In the genomic region with DNA sequence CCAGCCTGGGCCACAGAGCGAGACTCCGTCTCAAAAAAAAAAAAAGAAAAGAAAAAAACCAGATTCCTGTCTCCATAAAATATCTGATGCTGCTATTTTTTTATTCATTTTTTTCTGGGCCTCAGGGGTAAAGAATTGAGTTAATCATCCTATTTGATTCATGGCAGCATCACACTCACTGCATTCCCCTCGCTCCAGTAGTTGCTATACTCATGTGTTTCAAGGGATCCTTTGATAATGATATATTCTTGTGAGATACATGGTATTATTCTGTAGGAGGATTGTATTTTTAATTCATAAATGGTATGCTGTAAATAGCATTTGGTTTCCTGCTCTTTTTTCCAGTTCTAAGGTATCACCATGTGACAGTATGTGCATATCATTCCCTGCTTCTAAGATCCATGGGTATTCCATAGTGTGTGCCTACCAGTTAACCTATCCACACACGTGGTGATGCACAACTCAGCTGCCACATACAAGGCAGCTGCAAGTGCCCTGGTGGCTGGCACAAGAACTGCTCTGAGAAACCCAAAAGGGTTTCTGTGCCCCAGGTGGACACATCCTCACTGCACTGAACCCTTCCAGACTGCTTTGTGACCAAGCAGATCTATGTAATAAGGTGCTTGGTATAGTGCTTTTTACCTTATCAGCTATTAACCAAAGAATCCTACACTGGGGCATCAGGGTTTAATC, we compare ENCODE assay signal across 11 cellular contexts.
DNase-seq lines count a peak whose midpoint lies in the region; ATAC-seq, FAIRE-seq and TF ChIP-seq lines count a peak whose summit lies in the region.
"Had no signal": no experiment of that assay in that cellular context is flagged by ENCODE, and none has a peak within 500 bp of the region (broad histone marks: within the 10 kb centered on the region; RNA-seq: fewer than 3 reads in every experiment).

No MANE protein-coding gene starts in this region.

- TF ChIP-seq POLR2A in H1 (IDR thresholded peaks at IDR 0.05; ENCODE audit: control extremely low read depth in 1 of 2, low read depth in 2 of 2, low read length in 2 of 2): no peak

- no peak overlapping the region for H4K8ac ChIP-seq in H1 (ENCODE audit: extremely low read depth, insufficient read depth, low read length)

- no peak overlapping the region for H2BK120ac ChIP-seq in H1 (replicated peaks; ENCODE audit: low read depth, low read length)

- no peaks in the 10 kb centered on the region for H3K36me3 ChIP-seq in GM06990 (ENCODE audit: control insufficient read depth, insufficient read depth, low read length)
- no peaks in the 10 kb centered on the region for H3K36me3 ChIP-seq in H1 (ENCODE audit: control insufficient read depth in 2 of 4, insufficient read depth in 4 of 4, low read length in 3 of 4)
- H3K36me3 ChIP-seq in neutrophil: no peaks in the 10 kb centered on the region

- H3K4me3 ChIP-seq in GM06990 (replicated peaks; ENCODE audit: low read depth, low read length) (no peak overlapping the region), H1 (ENCODE audit: extremely low read depth in 1 of 4, insufficient read depth in 2 of 4, low read depth in 3 of 4, low read length in 4 of 4) (no peak overlapping the region), neutrophil (ENCODE audit: low read depth in 1 of 2, low read length in 1 of 2) (no peak overlapping the region)

- no peak overlapping the region for H3K23ac ChIP-seq in H1 (ENCODE audit: insufficient read length)

- no peak overlapping the region for H3K9ac ChIP-seq in H1 (replicated peaks in 1 of 4; ENCODE audit: extremely low read depth in 1 of 4, low read depth in 3 of 4, low read length in 3 of 4)

- H3K9me3 ChIP-seq in H1 (ENCODE audit: insufficient read depth in 2 of 2, low read depth in 1 of 2, low read length in 1 of 2): no peaks in the 10 kb centered on the region
- H3K9me3 ChIP-seq in neutrophil: no peaks in the 10 kb centered on the region

- H3K4ac ChIP-seq in H1 (replicated peaks; ENCODE audit: insufficient read length, low read depth, low read length): no peak overlapping the region

- no peak overlapping the region for H4K5ac ChIP-seq in H1 (ENCODE audit: insufficient read length, low read depth, low read length)

- TF ChIP-seq RAD21 in H1 (IDR thresholded peaks at IDR 0.05 in 1 of 2, conservative IDR thresholded peaks at IDR 0.05 in 1 of 2; ENCODE audit: low read depth in 2 of 2, low read length in 2 of 2): peak; percentile 36 to 55; a peak in 3 of 4 replicates

- no peaks in the 10 kb centered on the region for H3K23me2 ChIP-seq in H1 (ENCODE audit: low read depth, low read length)

- H2BK15ac ChIP-seq in H1 (ENCODE audit: low read length): no peak overlapping the region

- no peaks in the 10 kb centered on the region for H3K27me3 ChIP-seq in GM06990 (replicated peaks; ENCODE audit: control insufficient read depth, insufficient read depth, low read length)
- no peaks in the 10 kb centered on the region; a peak in 2 of 7 replicates for H3K27me3 ChIP-seq in H1 (replicated peaks in 1 of 4; ENCODE audit: control insufficient read depth in 3 of 4, extremely low read depth in 1 of 4, insufficient read depth in 3 of 4, low read length in 3 of 4)
- H3K27me3 ChIP-seq in neutrophil: peaks cover 15% of the 10 kb centered on the region

- no peaks in the 10 kb centered on the region for H3K79me1 ChIP-seq in H1 (ENCODE audit: low read depth, low read length)

- no peak overlapping the region for H2BK20ac ChIP-seq in H1 (ENCODE audit: low read length)

- POLR2A ChIA-PET in H1 (lab: Charles Lee; ENCODE audit: partially characterized antibody): interaction anchor here (1.7 kb wide), 1 partner anchor 75 kb away, joined by 5 read pairs; a partner anchor contains a TSS

- H2AFZ ChIP-seq in H1 (ENCODE audit: low read length): no peak overlapping the region

- WGBS in H1 (ENCODE audit: extremely low coverage in 1 of 2, insufficient coverage in 1 of 2, insufficient read length in 1 of 2, insufficient replicate concordance in 2 of 2, low coverage in 1 of 2, low lambda C conversion rate in 2 of 2, missing lambda C conversion rate in 1 of 2), 2 experiments: 59% methylated on average over 2 of the region's 4 CpGs; no CpG with 5 or more reads in 1 of the 2 experiments

- no peak for TF ChIP-seq EP300 in H1 (IDR thresholded peaks at IDR 0.05; ENCODE audit: borderline replicate concordance in 1 of 2, low read depth in 2 of 2, low read length in 2 of 2)

- H3K79me2 ChIP-seq in H1 (ENCODE audit: control insufficient read depth in 1 of 2, insufficient read depth in 2 of 2, low read length in 2 of 2): no peaks in the 10 kb centered on the region

- DNase-seq in GM06990 (ENCODE audit: extremely low read depth, insufficient read length) (no peak), NAMALWA (ENCODE audit: low spot score) (peak; percentile 25), H1 (ENCODE audit: low read depth in 1 of 2, low spot score in 2 of 2) (no peak), GM19240 (ENCODE audit: insufficient read length, low spot score) (no peak), UCSD-AML1 (lab: John Stamatoyannopoulos, UW; ENCODE audit: unreplicated experiment) (no peak)
- DNase-seq: activated CD4-positive, alpha-beta T cell treated with anti-CD3 and anti-CD28 coated beads, Interleukin-2, amount 10 ng/mL, durations not matched to agents 24 days and 14 days; caudate nucleus; NCI-H2029; stimulated activated CD4-positive, alpha-beta T cell treated with anti-CD3 and anti-CD28 coated beads, Interleukin-2, amount 100 ng/mL, for 24 hours had no signal

- no peak overlapping the region for H2BK5ac ChIP-seq in H1 (ENCODE audit: low read depth, low read length)

- no peak for FAIRE-seq in H1 (lab: Jason Lieb, UNC)

- CTCF ChIA-PET in H1 (lab: Charles Lee; ENCODE audit: partially characterized antibody): interaction anchor here (0.7 to 6.8 kb wide), 23 partner anchors 10 to 781 kb away, joined by 3 to 50 read pairs (median 4); no protein-coding TSS in a partner anchor

- peak; percentile 54 for TF ChIP-seq CTCF in GM06990 (IDR thresholded peaks at IDR 0.05; ENCODE audit: insufficient read depth, low read length, poor library complexity, severe bottlenecking)
- TF ChIP-seq CTCF in H1 (IDR thresholded peaks at IDR 0.05; ENCODE audit: control extremely low read depth in 1 of 3, insufficient read depth in 1 of 3, low read depth in 1 of 3, low read length in 3 of 3): peak; percentile 53 to 77 (median 65)
- peak; percentile 58 for TF ChIP-seq CTCF in neutrophil (IDR thresholded peaks at IDR 0.05)

- H3K4me1 ChIP-seq in H1 (replicated peaks in 1 of 4; ENCODE audit: control insufficient read depth in 3 of 4, insufficient read depth in 4 of 4, low read length in 3 of 4) (no peaks in the 10 kb centered on the region; a peak in 1 of 7 replicates), neutrophil (ENCODE audit: control insufficient read depth in 1 of 2, insufficient read depth in 1 of 2, low read depth in 1 of 2, low read length in 1 of 2) (peaks cover 0 to 7% of the 10 kb centered on the region in 2 experiments)

- no peak overlapping the region for H3K27ac ChIP-seq in H1 (ENCODE audit: low read depth, low read length)
- H3K27ac ChIP-seq in neutrophil: no peak overlapping the region

- no peaks in the 10 kb centered on the region for H4K20me1 ChIP-seq in H1 (replicated peaks in 1 of 2; ENCODE audit: control insufficient read depth in 1 of 2, insufficient read depth in 2 of 2, low read length in 2 of 2)

- H4K91ac ChIP-seq in H1 (replicated peaks; ENCODE audit: insufficient read length, low read length): no peak overlapping the region

- no peak overlapping the region for H2BK12ac ChIP-seq in H1 (ENCODE audit: low read depth, low read length)

- no peak overlapping the region for H3K4me2 ChIP-seq in H1 (ENCODE audit: insufficient read depth in 1 of 2, low read depth in 2 of 2, low read length in 2 of 2)

- no peak overlapping the region for H2AK5ac ChIP-seq in H1 (ENCODE audit: low read depth, low read length)

- H3K18ac ChIP-seq in H1 (ENCODE audit: extremely low read depth, low read length): no peak overlapping the region

- ATAC-seq in GM18502 (IDR thresholded peaks at IDR 0.05; ENCODE audit: poor library complexity, unreplicated experiment): no peak

- no peak overlapping the region for H3K14ac ChIP-seq in H1 (ENCODE audit: insufficient read length)

- H3K56ac ChIP-seq in H1 (replicated peaks; ENCODE audit: insufficient read length, low read depth, low read length): no peak overlapping the region

TF ChIP-seq in H1, 55 proteins besides CTCF, POLR2A, EP300 and RAD21:
- TF ChIP-seq, protein P1, sequence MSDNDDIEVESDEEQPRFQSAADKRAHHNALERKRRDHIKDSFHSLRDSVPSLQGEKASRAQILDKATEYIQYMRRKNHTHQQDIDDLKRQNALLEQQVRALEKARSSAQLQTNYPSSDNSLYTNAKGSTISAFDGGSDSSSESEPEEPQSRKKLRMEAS (IDR thresholded peaks at IDR 0.05): 0 out of 2 replicates have a peak, but pooled peaks have one; percentile 12
- TF ChIP-seq SIX5 (IDR thresholded peaks at IDR 0.05; ENCODE audit: low read depth, low read length) (no peak), BCL11A (IDR thresholded peaks at IDR 0.05; ENCODE audit: low read depth in 2 of 2, low read length in 2 of 2) (no peak), SP1 (IDR thresholded peaks at IDR 0.05; ENCODE audit: low read depth, low read length) (no peak)
